ENCODE assay signal across 8 cellular contexts in the genomic region with DNA sequence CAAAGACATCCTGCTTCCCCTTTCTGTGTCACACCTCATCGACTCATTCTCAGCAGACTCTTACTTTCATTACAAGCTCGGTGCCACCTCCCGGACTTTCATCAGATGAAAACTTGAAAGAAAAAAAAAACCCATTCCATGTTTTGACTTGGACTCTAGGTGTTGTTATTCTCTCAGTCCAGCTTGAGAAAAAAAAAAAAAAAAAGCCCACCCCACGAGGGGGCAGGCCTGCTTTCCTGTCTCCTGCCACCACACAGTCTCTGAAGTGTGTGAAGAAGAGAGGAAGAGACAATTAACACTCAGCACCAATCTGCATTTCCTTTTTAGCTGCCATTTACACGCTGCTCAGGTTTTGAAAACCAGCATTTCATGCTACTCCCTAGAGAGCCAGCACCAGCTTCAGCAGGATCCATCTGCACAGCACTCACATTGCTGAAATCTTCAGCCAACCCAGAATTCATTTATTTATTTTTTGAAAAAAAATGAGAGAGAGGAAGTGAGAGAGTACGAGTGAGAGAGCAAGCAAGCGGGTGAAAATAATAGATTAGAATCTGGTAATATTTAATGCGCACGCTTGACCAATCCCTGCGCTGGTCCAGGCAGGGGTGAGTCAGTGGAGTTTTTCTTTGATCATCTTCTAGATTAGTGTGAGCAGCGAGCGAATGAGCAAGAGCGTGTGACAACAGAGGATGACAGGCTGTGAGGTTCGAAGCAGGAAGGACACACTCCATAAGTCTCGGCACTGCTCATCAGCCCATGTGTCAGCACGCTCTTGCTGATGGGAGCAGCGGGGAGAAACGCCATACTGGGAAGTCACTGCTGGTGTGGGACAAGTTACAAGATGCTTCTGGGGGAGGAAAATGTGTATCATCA. TPM values are rescaled to one million over a fixed set of nuclear protein-coding genes. Genes with fewer than 3 reads are reported as not detected.
A peak's percentile ranks its signal among the peaks of the same experiment; 100 is the strongest.
DNase-seq lines count a peak whose midpoint lies in the region; ATAC-seq and TF ChIP-seq lines count a peak whose summit lies in the region.

No MANE protein-coding gene starts in this region.

- DNase-seq in A172 (ENCODE audit: low spot score) (peak; percentile 65), NOMO-1 treated with dmso at 0.1 percent for 144 hours (lab: John Stamatoyannopoulos, UW; ENCODE audit: unreplicated experiment) (peak; percentile 64), right cardiac atrium (peak in 1 of 3 donors; percentile 45), HuH-7.5 (ENCODE audit: low spot score) (no peak)
- peak; percentile 80 to 85 for DNase-seq in activated T-cell treated with anti-CD3 and anti-CD28 coated beads, Interleukin-2, amount 50 U/mL, for 72 hours
- peak; percentile 41 to 51 for DNase-seq in stimulated activated CD4-positive, alpha-beta T cell treated with anti-CD3 and anti-CD28 coated beads, Interleukin-15, amount 100 ng/mL, for 1 hour (ENCODE audit: low read depth in 1 of 2, low spot score in 1 of 2)

- no peak overlapping the region for H3K27ac ChIP-seq in right cardiac atrium (ENCODE audit: low read length)

- peak overlapping the region; percentile 5 for H3K4me3 ChIP-seq in right cardiac atrium (ENCODE audit: low read length)

- H3K9me3 Mint-ChIP-seq in activated T-cell treated with anti-CD3 and anti-CD28 coated beads, Interleukin-2, amount 50 U/mL, for 72 hours = peaks cover 0 to 3% of the 10 kb centered on the region in 2 donors

- WGBS in right cardiac atrium = 10% methylated on average over 18 of the region's 18 CpGs

- no peak overlapping the region for H3K4me3 Mint-ChIP-seq in activated T-cell treated with anti-CD3 and anti-CD28 coated beads, Interleukin-2, amount 50 U/mL, for 72 hours

- TF ChIP-seq POLR2A in GM18526 (IDR thresholded peaks at IDR 0.05; ENCODE audit: extremely low read depth, insufficient read length) = peak; percentile 33

- peak; percentile 81 for ATAC-seq in HG02981 (IDR thresholded peaks at IDR 0.05; ENCODE audit: unreplicated experiment)
- ATAC-seq in activated T-cell treated with anti-CD3 and anti-CD28 coated beads, Interleukin-2, amount 50 U/mL, for 72 hours (replicated peaks in 1 of 2) = peak; percentile 72 to 73
- peak; percentile 50 to 68 for ATAC-seq in right cardiac atrium

- H3K27ac Mint-ChIP-seq in activated T-cell treated with anti-CD3 and anti-CD28 coated beads, Interleukin-2, amount 50 U/mL, for 72 hours = no peak overlapping the region

- no peaks in the 10 kb centered on the region for H3K9me3 ChIP-seq in right cardiac atrium (ENCODE audit: control insufficient read depth, low read length)

- intact Hi-C loops in right cardiac atrium (cut with DNase I) = no loop called here

- H3K27me3 ChIP-seq in right cardiac atrium (ENCODE audit: control insufficient read depth, insufficient read depth) = peaks cover 1% of the 10 kb centered on the region

- H3K36me3 Mint-ChIP-seq in activated T-cell treated with anti-CD3 and anti-CD28 coated beads, Interleukin-2, amount 50 U/mL, for 72 hours (ENCODE audit: insufficient read depth in 2 of 2) = peaks cover 4 to 14% of the 10 kb centered on the region in 2 donors

- H3K4me1 Mint-ChIP-seq in activated T-cell treated with anti-CD3 and anti-CD28 coated beads, Interleukin-2, amount 50 U/mL, for 72 hours (ENCODE audit: low read depth) = peaks cover 18% of the 10 kb centered on the region

- no peaks in the 10 kb centered on the region for H3K27me3 Mint-ChIP-seq in activated T-cell treated with anti-CD3 and anti-CD28 coated beads, Interleukin-2, amount 50 U/mL, for 72 hours (ENCODE audit: low read depth)

- H3K4me1 ChIP-seq in right cardiac atrium (ENCODE audit: control insufficient read depth, insufficient read depth, low read length) = peaks cover 2% of the 10 kb centered on the region

RNA-seq across cellular contexts. Expression of a gene that starts 23.5 kb away (rescaled TPM):
- total RNA-seq in A172 (2014; rRNA removed; shearing (Covaris generic)) = not detected in 2 replicates
- 1 to 10 TPM in 1 of 2 donors, under 1 TPM in 1; 0.53 to 1.4 TPM for total RNA-seq in activated T-cell treated with anti-CD3 and anti-CD28 coated beads, Interleukin-2, amount 50 U/mL, for 72 hours
- not detected for total RNA-seq in right cardiac atrium
- polyA plus RNA-seq in right cardiac atrium = not detected

RNA-seq across cellular contexts. Expression of a gene that starts 35.1 kb away (rescaled TPM):
- total RNA-seq in A172 (2014; rRNA removed; shearing (Covaris generic)) = not detected in 2 replicates
- total RNA-seq in activated T-cell treated with anti-CD3 and anti-CD28 coated beads, Interleukin-2, amount 50 U/mL, for 72 hours = not detected
- not detected for total RNA-seq in right cardiac atrium
- polyA plus RNA-seq in right cardiac atrium = not detected
